8 cellular contexts compared by ENCODE assay signal in the genomic region with DNA sequence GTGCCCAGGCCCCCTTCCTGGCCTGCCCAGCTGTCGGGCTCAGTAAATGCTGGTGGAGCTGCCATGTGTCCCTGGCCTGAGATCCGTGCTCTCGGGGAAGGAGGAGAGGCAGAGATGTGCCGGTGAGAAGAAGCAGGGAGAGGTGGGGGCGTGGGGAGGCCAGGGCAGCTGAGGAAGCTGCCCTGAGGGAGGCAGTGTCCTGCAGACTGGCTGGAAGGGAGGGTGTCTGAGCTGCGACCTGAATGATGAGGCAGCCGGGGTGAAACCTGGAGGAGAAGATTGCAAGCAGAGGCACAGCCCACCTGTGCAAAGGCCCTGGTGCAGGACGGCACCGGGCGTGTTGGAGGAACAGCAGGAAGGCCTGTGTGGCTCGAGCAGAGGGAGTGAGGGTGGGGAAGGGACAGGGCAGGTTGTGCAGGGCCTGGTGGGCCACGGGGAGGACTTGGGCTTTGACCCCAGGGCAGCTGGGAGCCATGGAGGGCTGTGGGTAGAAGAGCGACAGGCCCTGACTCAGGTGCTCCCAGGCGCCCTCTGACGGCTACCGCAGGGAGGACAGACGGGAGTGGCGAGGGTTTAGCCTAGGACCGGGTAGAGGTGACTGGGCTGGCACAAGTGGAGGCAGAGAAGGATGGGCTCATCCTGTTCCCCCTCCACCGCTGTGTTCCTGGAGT. TPM values are rescaled to one million over a fixed set of nuclear protein-coding genes. Genes with fewer than 3 reads are reported as not detected.
DNase-seq lines count a peak whose midpoint lies in the region; ATAC-seq and TF ChIP-seq lines count a peak whose summit lies in the region.

No MANE protein-coding gene starts in this region.

- no peak for ATAC-seq in HG03095 (IDR thresholded peaks at IDR 0.05; ENCODE audit: unreplicated experiment)

- CTCF ChIA-PET in activated CD4-positive, alpha-beta T cell treated with anti-CD3 and anti-CD28 coated beads, Interleukin-2, amount 10 ng/mL, durations not matched to agents 7 days and 5 days (lab: Charles Lee), result no interaction called here

- H3K27me3 ChIP-seq in MG63, result no peaks in the 10 kb centered on the region

- no peaks in the 10 kb centered on the region for H3K9me3 Mint-ChIP-seq in activated CD4-positive, alpha-beta T cell treated with anti-CD3 and anti-CD28 coated beads, Interleukin-2, amount 10 ng/mL, durations not matched to agents 7 days and 5 days

- no peaks in the 10 kb centered on the region for H3K9me3 ChIP-seq in MG63

- H3K4me1 Mint-ChIP-seq in activated CD4-positive, alpha-beta T cell treated with anti-CD3 and anti-CD28 coated beads, Interleukin-2, amount 10 ng/mL, durations not matched to agents 7 days and 5 days, result peaks cover 5% of the 10 kb centered on the region

- no peaks in the 10 kb centered on the region for H3K36me3 Mint-ChIP-seq in activated CD4-positive, alpha-beta T cell treated with anti-CD3 and anti-CD28 coated beads, Interleukin-2, amount 10 ng/mL, durations not matched to agents 7 days and 5 days (ENCODE audit: low read depth)

- peak; percentile 61 for DNase-seq in GM12865 (ENCODE audit: low read depth)
- peak; percentile 38 for DNase-seq in MG63
- DNase-seq in activated CD4-positive, alpha-beta T cell treated with anti-CD3 and anti-CD28 coated beads, Interleukin-2, amount 10 ng/mL, durations not matched to agents 7 days and 5 days, result peak; percentile 70
- peak; percentile 66 for DNase-seq in ecto neural progenitor cell (ENCODE audit: low spot score)
- peak; percentile 33 for DNase-seq in myocyte (ENCODE audit: low read depth)
- DNase-seq in stimulated activated naive CD4-positive, alpha-beta T cell (lab: John Stamatoyannopoulos, UW), result peak in 5 of 6 experiments; percentile 22 to 56 (median 49)
- DNase-seq in T1000 (lab: John Stamatoyannopoulos, UW), result no peak

- H3K4me3 Mint-ChIP-seq in activated CD4-positive, alpha-beta T cell treated with anti-CD3 and anti-CD28 coated beads, Interleukin-2, amount 10 ng/mL, durations not matched to agents 7 days and 5 days, result no peak overlapping the region

- peak overlapping the region; percentile 60 for H3K27ac Mint-ChIP-seq in activated CD4-positive, alpha-beta T cell treated with anti-CD3 and anti-CD28 coated beads, Interleukin-2, amount 10 ng/mL, durations not matched to agents 7 days and 5 days

- H3K4me3 ChIP-seq in GM12865 (ENCODE audit: low read depth, low read length), result no peak overlapping the region
- no peak overlapping the region for H3K4me3 ChIP-seq in MG63

- POLR2A ChIA-PET in activated CD4-positive, alpha-beta T cell treated with anti-CD3 and anti-CD28 coated beads, Interleukin-2, amount 10 ng/mL, durations not matched to agents 7 days and 5 days (lab: Charles Lee), result no interaction called here

- H3K27me3 Mint-ChIP-seq in activated CD4-positive, alpha-beta T cell treated with anti-CD3 and anti-CD28 coated beads, Interleukin-2, amount 10 ng/mL, durations not matched to agents 7 days and 5 days, result no peaks in the 10 kb centered on the region

- H3K36me3 ChIP-seq in MG63, result no peaks in the 10 kb centered on the region

- peak; percentile 92 for TF ChIP-seq CTCF in GM12865 (IDR thresholded peaks at IDR 0.05; ENCODE audit: insufficient read depth, low read depth, low read length, missing control alignments)

RNA-seq across cellular contexts. Expression of a gene that starts 14.0 kb away (rescaled TPM):
- total RNA-seq in MG63 (2014; rRNA removed; shearing (Covaris generic); ENCODE audit: low replicate concordance), result not detected in 2 replicates
- under 1 TPM; 0.06 to 0.20 TPM for total RNA-seq in activated CD4-positive, alpha-beta T cell treated with anti-CD3 and anti-CD28 coated beads, Interleukin-2, amount 10 ng/mL, durations not matched to agents 7 days and 5 days
- not detected in 2 replicates for total RNA-seq in myocyte
- polyA plus RNA-seq in myocyte (2012), result not detected

RNA-seq across cellular contexts. Expression of a gene that starts 24.8 kb away (rescaled TPM):
- 55.6 and 68.5 TPM in 2 replicates for total RNA-seq in MG63 (2014; rRNA removed; shearing (Covaris generic); ENCODE audit: low replicate concordance)
- 10 to 100 TPM; 52.1 to 56.0 TPM for total RNA-seq in activated CD4-positive, alpha-beta T cell treated with anti-CD3 and anti-CD28 coated beads, Interleukin-2, amount 10 ng/mL, durations not matched to agents 7 days and 5 days
- 58.1 and 61.5 TPM in 2 replicates for total RNA-seq in myocyte
- 68.8 TPM for polyA plus RNA-seq in myocyte (2012)

RNA-seq across cellular contexts. Expression of a gene that starts 31.9 kb away (rescaled TPM):
- not detected in 2 replicates for total RNA-seq in MG63 (2014; rRNA removed; shearing (Covaris generic); ENCODE audit: low replicate concordance)
- 100 to 1,000 TPM; 162 to 209 TPM for total RNA-seq in activated CD4-positive, alpha-beta T cell treated with anti-CD3 and anti-CD28 coated beads, Interleukin-2, amount 10 ng/mL, durations not matched to agents 7 days and 5 days
- total RNA-seq in myocyte, result 0.29 TPM in 1 of 2 replicates, not detected in the other
- polyA plus RNA-seq in myocyte (2012), result 0.06 TPM

Comparison
In these comparisons a context has a peak if more than half of its experiments do, and no peak if none do; other contexts are left out.
1. RNA of a gene that starts 31.9 kb away (total RNA-seq): 162 to 209 TPM in activated CD4-positive, alpha-beta T cell treated with anti-CD3 and anti-CD28 coated beads, Interleukin-2, amount 10 ng/mL, durations not matched to agents 7 days and 5 days; 0.29 TPM in myocyte and not detected in MG63; every median in the first group is over 100 times any median in the second.